ENCODE assay signal across 8 cellular contexts in the genomic region with DNA sequence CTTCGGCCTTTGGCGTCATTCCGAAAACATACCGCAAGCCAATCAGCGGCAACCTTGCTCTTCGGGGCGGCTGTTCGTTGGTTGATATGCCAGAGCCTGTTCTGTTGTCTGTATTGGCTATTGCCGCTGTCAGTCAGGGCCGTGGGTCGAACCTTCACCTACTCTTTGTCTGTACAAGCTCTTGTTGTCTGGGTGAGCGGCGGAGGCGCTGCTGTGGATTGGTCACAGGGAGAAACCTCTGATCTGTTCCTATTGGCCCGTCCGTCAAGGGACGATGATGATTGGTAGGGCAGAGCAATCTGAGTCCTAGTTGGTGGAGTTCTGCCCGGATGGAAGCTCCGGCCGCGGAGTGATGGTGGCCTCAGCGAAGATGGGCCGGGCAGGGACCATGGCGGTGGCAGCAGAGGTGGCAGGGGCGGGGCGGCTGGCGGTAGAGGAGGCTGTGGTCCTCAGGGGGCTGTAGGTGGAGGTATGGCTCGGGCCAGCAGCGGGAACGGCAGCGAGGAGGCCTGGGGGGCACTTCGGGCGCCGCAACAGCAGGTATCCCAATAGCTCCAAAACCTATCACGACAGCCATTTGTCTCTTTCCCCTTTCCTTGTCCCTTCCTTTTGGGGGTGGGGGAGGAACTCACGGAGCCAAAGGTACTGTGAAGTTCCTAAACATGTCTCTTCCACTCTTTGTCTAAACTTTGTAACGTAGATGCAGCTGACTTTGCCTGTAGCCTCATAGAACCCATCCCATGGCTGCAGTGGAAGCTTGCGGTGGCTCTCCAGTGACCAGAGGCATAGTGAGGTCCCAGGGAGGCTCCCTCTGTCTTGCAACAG. TPM values are rescaled to one million over a fixed set of nuclear protein-coding genes. Genes with fewer than 3 reads are reported as not detected.
DNase-seq lines count a peak whose midpoint lies in the region; ATAC-seq and TF ChIP-seq lines count a peak whose summit lies in the region.

A gene (plus strand): TSS at position 307 of the 825 bp plus-strand sequence. CDS start 165 bp downstream, at position 472.

- no peak for TF ChIP-seq CTCF in A673 (conservative IDR thresholded peaks at IDR 0.05; ENCODE audit: low read depth, low read length)
- TF ChIP-seq CTCF in WERI-Rb-1 (IDR thresholded peaks at IDR 0.05; ENCODE audit: low read depth, low read length): no peak
- no peak for TF ChIP-seq CTCF in mammary epithelial cell (conservative IDR thresholded peaks at IDR 0.05 in 1 of 2, IDR thresholded peaks at IDR 0.05 in 1 of 2; ENCODE audit: extremely low read depth in 1 of 2, insufficient read depth in 1 of 2, low read depth in 1 of 2, low read length in 2 of 2)

- WGBS in mammary epithelial cell (ENCODE audit: low coverage, missing lambda C conversion rate): 5% methylated on average over 29 of the region's 38 CpGs

- peak within 1 kb of the TSS; percentile 90 for H2AFZ ChIP-seq in mammary epithelial cell (ENCODE audit: low read depth, low read length)

- H3K4me3 ChIP-seq in A673 (ENCODE audit: low read depth, low read length, poor library complexity, severe bottlenecking): peak within 1 kb of the TSS; percentile 92
- peak within 1 kb of the TSS; percentile 83 for H3K4me3 ChIP-seq in WERI-Rb-1 (ENCODE audit: low read depth, low read length)
- peak within 1 kb of the TSS; percentile 82 to 94 (median 90) for H3K4me3 ChIP-seq in mammary epithelial cell (replicated peaks in 1 of 3; ENCODE audit: insufficient read depth in 1 of 3, low read depth in 2 of 3, low read length in 3 of 3)
- H3K4me3 ChIP-seq in iPS-18c (ENCODE audit: insufficient read depth, low read depth, low read length): peak within 1 kb of the TSS; percentile 96
- H3K4me3 ChIP-seq in skeletal muscle tissue (ENCODE audit: low read length in 3 of 3): peak within 1 kb of the TSS; percentile 94 to 99 (median 97)

- no peaks in the 10 kb centered on the region for H3K27me3 ChIP-seq in A673 (replicated peaks; ENCODE audit: insufficient read depth, low read depth, low read length, poor library complexity)
- no peaks in the 10 kb centered on the region for H3K27me3 ChIP-seq in WERI-Rb-1 (ENCODE audit: insufficient read depth, low read depth, severe bottlenecking)
- H3K27me3 ChIP-seq in mammary epithelial cell (ENCODE audit: insufficient read depth, low read length): no peaks in the 10 kb centered on the region
- no peaks in the 10 kb centered on the region for H3K27me3 ChIP-seq in skeletal muscle tissue (ENCODE audit: control insufficient read depth in 3 of 3, insufficient read depth in 3 of 3, low read length in 3 of 3)

- peak within 1 kb of the TSS; percentile 93 for H3K9ac ChIP-seq in mammary epithelial cell (ENCODE audit: insufficient read depth, low read length)
- H3K9ac ChIP-seq in skeletal muscle tissue (ENCODE audit: low read depth in 1 of 3, low read length in 3 of 3): peak within 1 kb of the TSS; percentile 93 to 95 (median 94)

- dilution Hi-C loops in mammary epithelial cell (cut with HindIII; ENCODE audit: low sequenced_read_pairs): loop anchor here (5.0 kb wide), 2 partner anchors 61 to 69 kb away; a partner anchor contains a TSS

- peaks cover 16% of the 10 kb centered on the region for H3K4me1 ChIP-seq in A673 (ENCODE audit: insufficient read depth, low read length, poor library complexity, severe bottlenecking)
- peaks cover 30% of the 10 kb centered on the region for H3K4me1 ChIP-seq in mammary epithelial cell (ENCODE audit: insufficient read depth, low read length)
- H3K4me1 ChIP-seq in skeletal muscle tissue (ENCODE audit: control insufficient read depth in 3 of 3, insufficient read depth in 3 of 3, low read length in 3 of 3): peaks cover 26 to 41% (median 35%) of the 10 kb centered on the region in 3 donors

- H3K79me2 ChIP-seq in mammary epithelial cell (ENCODE audit: insufficient read depth, low read length): peaks cover 37% of the 10 kb centered on the region

- peak within 1 kb of the TSS; percentile 92 for H3K27ac ChIP-seq in A673 (ENCODE audit: low read depth, low read length, poor library complexity, severe bottlenecking)
- H3K27ac ChIP-seq in WERI-Rb-1: peak within 1 kb of the TSS; percentile 92
- peak within 1 kb of the TSS; percentile 90 for H3K27ac ChIP-seq in mammary epithelial cell (ENCODE audit: insufficient read depth, low read depth, low read length)
- H3K27ac ChIP-seq in skeletal muscle tissue (ENCODE audit: low read depth, low read length): peak within 1 kb of the TSS; percentile 92

- H3K9me3 ChIP-seq in A673 (ENCODE audit: low read depth, low read length, poor library complexity, severe bottlenecking) (no peaks in the 10 kb centered on the region), WERI-Rb-1 (ENCODE audit: severe bottlenecking) (no peaks in the 10 kb centered on the region), mammary epithelial cell (replicated peaks; ENCODE audit: insufficient read depth, low read length) (no peaks in the 10 kb centered on the region), iPS-18c (ENCODE audit: control insufficient read depth, insufficient read depth, low read length) (no peaks in the 10 kb centered on the region), skeletal muscle tissue (ENCODE audit: control insufficient read depth in 3 of 3, low read length in 3 of 3) (no peaks in the 10 kb centered on the region)

- peak; percentile 89 for ATAC-seq in GM18870 (IDR thresholded peaks at IDR 0.05; ENCODE audit: unreplicated experiment)
- peak; percentile 81 for ATAC-seq in HG03139 (IDR thresholded peaks at IDR 0.05; ENCODE audit: unreplicated experiment)

- in situ Hi-C loops in mammary epithelial cell (cut with MboI; ENCODE audit: low sequenced_read_pairs in 2 of 2): no loop called here

- peak; percentile 100 for DNase-seq in A673 (ENCODE audit: low spot score)
- peak; percentile 99 for DNase-seq in NCI-H2227 (lab: John Stamatoyannopoulos, UW; ENCODE audit: unreplicated experiment)
- peak; percentile 100 for DNase-seq in WERI-Rb-1
- peak; percentile 100 for DNase-seq in mammary epithelial cell

- POLR2A ChIA-PET in A673 (lab: Charles Lee; ENCODE audit: low non-redundant PET): interaction anchor here (0.6 kb wide), 2 partner anchors 16 to 105 kb away, joined by 4 to 12 read pairs; no protein-coding TSS in a partner anchor

- CTCF ChIA-PET in A673 (lab: Charles Lee) (interaction anchor here (0.6 to 0.7 kb wide), 3 partner anchors 16 to 132 kb away, joined by 3 to 4 read pairs (median 3); a partner anchor contains a TSS), mammary epithelial cell (lab: Charles Lee; ENCODE audit: low non-redundant PET) (interaction anchor here (0.6 kb wide), 1 partner anchor 231 kb away, joined by 3 read pairs; no protein-coding TSS in a partner anchor)

- H3K36me3 ChIP-seq in A673 (ENCODE audit: insufficient read depth, low read length, poor library complexity, severe bottlenecking) (peaks cover 18% of the 10 kb centered on the region), WERI-Rb-1 (peaks cover 32% of the 10 kb centered on the region), mammary epithelial cell (ENCODE audit: insufficient read depth, low read length) (peaks cover 3% of the 10 kb centered on the region), skeletal muscle tissue (ENCODE audit: control insufficient read depth in 3 of 3, insufficient read depth in 3 of 3, low read length in 3 of 3) (peaks cover 20 to 24% (median 22%) of the 10 kb centered on the region in 3 donors)

- peak within 1 kb of the TSS; percentile 99 for H3K4me2 ChIP-seq in mammary epithelial cell (ENCODE audit: insufficient read depth, low read depth, low read length)

- TSS peak; percentile 53 for BruUV-seq in A673 (replicated peaks; lab: Mats Ljungman, UMichigan)
- TSS peak; percentile 23 for BruUV-seq in mammary epithelial cell (replicated peaks; lab: Mats Ljungman, UMichigan)

- no peaks in the 10 kb centered on the region for H4K20me1 ChIP-seq in mammary epithelial cell (ENCODE audit: insufficient read depth, low read length)

- intact Hi-C loops in A673 (cut with micrococcal nuclease; ENCODE audit: unreplicated experiment): no loop called here
- intact Hi-C loops in mammary epithelial cell (cut with micrococcal nuclease): loop anchor here (1.0 to 5.0 kb wide), 4 partner anchors 33 to 126 kb away; a partner anchor contains a TSS

RNA-seq across cellular contexts. Expression of the gene that starts here (rescaled TPM):
- total RNA-seq in A673 (2021) (37.9 and 53.6 TPM in 2 replicates), mammary epithelial cell (10 to 100 TPM; 42.7 to 79.3 TPM), skeletal muscle tissue (27.1 TPM)
- 71.6 TPM for polyA plus RNA-seq in mammary epithelial cell
- polyA minus RNA-seq in mammary epithelial cell: 64.7 TPM

Comparison
In these comparisons a context has a peak if more than half of its experiments do, and no peak if none do; other contexts are left out.
1. Peak in every context shown above with its lines: DNase-seq, ATAC-seq, H3K4me3 ChIP-seq and H3K27ac ChIP-seq.